ENCODE assay signal across 8 cellular contexts in the genomic region with DNA sequence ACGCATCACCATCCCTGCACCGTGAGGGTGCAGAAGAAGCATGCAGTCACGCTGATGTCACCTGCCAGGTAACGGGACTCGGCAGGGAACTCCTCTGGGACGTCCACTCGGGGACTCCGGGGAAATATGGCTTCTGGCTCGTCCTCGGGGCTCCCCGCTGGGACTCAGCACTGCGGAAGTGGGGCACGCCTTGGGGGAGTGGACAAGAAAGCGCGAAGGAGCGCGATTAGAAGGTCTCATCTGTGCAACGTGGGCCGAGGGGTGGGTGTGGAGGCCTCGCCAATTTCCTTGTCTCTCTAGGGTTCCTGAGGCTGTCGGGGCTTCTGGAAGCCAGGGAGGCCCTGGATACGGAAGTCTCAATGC. TPM values are rescaled to one million over a fixed set of nuclear protein-coding genes. Genes with fewer than 3 reads are reported as not detected.
DNase-seq lines count a peak whose midpoint lies in the region; ATAC-seq and TF ChIP-seq lines count a peak whose summit lies in the region.

No MANE protein-coding gene starts in this region.

- intact Hi-C loops in adrenal gland (cut with DNase I), result no loop called here

- no peaks in the 10 kb centered on the region for H3K9me3 ChIP-seq in adrenal gland (replicated peaks in 1 of 3)
- H3K9me3 ChIP-seq in skeletal muscle tissue (ENCODE audit: control insufficient read depth in 3 of 3, low read length in 3 of 3), result no peaks in the 10 kb centered on the region

- ATAC-seq in HG03097 (IDR thresholded peaks at IDR 0.05; ENCODE audit: low FRiP score, unreplicated experiment) (no peak), HG02840 (IDR thresholded peaks at IDR 0.05; ENCODE audit: low FRiP score, unreplicated experiment) (no peak)

- peaks cover 0 to 37% of the 10 kb centered on the region in 2 donors for H3K4me1 ChIP-seq in adrenal gland (replicated peaks in 1 of 2)
- H3K4me1 ChIP-seq in skeletal muscle tissue (ENCODE audit: control insufficient read depth in 3 of 3, insufficient read depth in 3 of 3, low read length in 3 of 3), result peaks cover 24 to 50% (median 29%) of the 10 kb centered on the region in 3 donors

- peak in 1 of 2 donors; percentile 23 for TF ChIP-seq POLR2A in adrenal gland (IDR thresholded peaks at IDR 0.05)

- H3K36me3 ChIP-seq in adrenal gland (replicated peaks in 1 of 2) (no peaks in the 10 kb centered on the region), skeletal muscle tissue (ENCODE audit: control insufficient read depth in 3 of 3, insufficient read depth in 3 of 3, low read length in 3 of 3) (no peaks in the 10 kb centered on the region)

- TF ChIP-seq CTCF in adrenal gland (IDR thresholded peaks at IDR 0.05), result no peak

- peak overlapping the region; percentile 91 to 93 (median 92) for H3K9ac ChIP-seq in skeletal muscle tissue (ENCODE audit: low read depth in 1 of 3, low read length in 3 of 3)

- H3K27ac ChIP-seq in adrenal gland (peak overlapping the region in 4 of 5 donors; percentile 85 to 96 (median 94)), skeletal muscle tissue (ENCODE audit: low read depth, low read length) (peak overlapping the region; percentile 94)

- in situ Hi-C loops in ACHN (cut with HindIII; ENCODE audit: low pct_ligation_motif_present, low pct_unique_long_range_greater_than_20kb, low sequenced_read_pairs), result no loop called here

- peak overlapping the region in 3 of 4 donors; percentile 1 to 76 (median 57) for H3K4me3 ChIP-seq in adrenal gland
- peak overlapping the region; percentile 89 to 98 (median 95) for H3K4me3 ChIP-seq in skeletal muscle tissue (ENCODE audit: low read length in 3 of 3)

- H3K27me3 ChIP-seq in adrenal gland, result no peaks in the 10 kb centered on the region
- no peaks in the 10 kb centered on the region for H3K27me3 ChIP-seq in skeletal muscle tissue (ENCODE audit: control insufficient read depth in 3 of 3, insufficient read depth in 3 of 3, low read length in 3 of 3)

- WGBS in adrenal gland, 4 donors, result 0 to 1% (median 0%) methylated on average over 12 to 22 of the region's 22 CpGs

- peak; percentile 89 for DNase-seq in ACHN
- peak; percentile 29 for DNase-seq in HS-27A (ENCODE audit: low read depth)
- peak; percentile 34 to 56 (median 52) for DNase-seq in T-helper 1 cell
- peak; percentile 54 to 71 (median 64) for DNase-seq in adrenal gland
- peak in 26 of 51 donors; percentile 9 to 78 (median 32) for DNase-seq in hypothalamus (lab: John Stamatoyannopoulos, UW)

RNA-seq across cellular contexts. Expression of gene ANKMY2, which starts 0.9 kb away (rescaled TPM):
- total RNA-seq in adrenal gland (10 to 100 TPM in 7 of 8 donors, 1 to 10 TPM in 1; 9.3 to 23.8 (median 15.8) TPM), skeletal muscle tissue (30.3 TPM)
- polyA plus RNA-seq in adrenal gland, result 10 to 100 TPM in 1 of 3 donors, 1 to 10 TPM in 2; 5.4 to 20.0 (median 7.0) TPM

RNA-seq across cellular contexts. Expression of gene BZW2, which starts 1.4 kb away (rescaled TPM):
- total RNA-seq in adrenal gland, result 10 to 100 TPM; 18.5 to 39.6 (median 34.2) TPM
- 10 to 100 TPM; 11.1 to 43.0 (median 19.7) TPM for polyA plus RNA-seq in adrenal gland
- 155 TPM for total RNA-seq in skeletal muscle tissue

Comparison
In these comparisons a context has a peak if more than half of its experiments do, and no peak if none do; other contexts are left out.
1. DNase-seq: peak in every context shown above with its lines; median percentile 89 in ACHN; 64 in adrenal gland; 52 in T-helper 1 cell; 32 in hypothalamus; 29 in HS-27A.